8 cellular contexts compared by ENCODE assay signal in the genomic region with DNA sequence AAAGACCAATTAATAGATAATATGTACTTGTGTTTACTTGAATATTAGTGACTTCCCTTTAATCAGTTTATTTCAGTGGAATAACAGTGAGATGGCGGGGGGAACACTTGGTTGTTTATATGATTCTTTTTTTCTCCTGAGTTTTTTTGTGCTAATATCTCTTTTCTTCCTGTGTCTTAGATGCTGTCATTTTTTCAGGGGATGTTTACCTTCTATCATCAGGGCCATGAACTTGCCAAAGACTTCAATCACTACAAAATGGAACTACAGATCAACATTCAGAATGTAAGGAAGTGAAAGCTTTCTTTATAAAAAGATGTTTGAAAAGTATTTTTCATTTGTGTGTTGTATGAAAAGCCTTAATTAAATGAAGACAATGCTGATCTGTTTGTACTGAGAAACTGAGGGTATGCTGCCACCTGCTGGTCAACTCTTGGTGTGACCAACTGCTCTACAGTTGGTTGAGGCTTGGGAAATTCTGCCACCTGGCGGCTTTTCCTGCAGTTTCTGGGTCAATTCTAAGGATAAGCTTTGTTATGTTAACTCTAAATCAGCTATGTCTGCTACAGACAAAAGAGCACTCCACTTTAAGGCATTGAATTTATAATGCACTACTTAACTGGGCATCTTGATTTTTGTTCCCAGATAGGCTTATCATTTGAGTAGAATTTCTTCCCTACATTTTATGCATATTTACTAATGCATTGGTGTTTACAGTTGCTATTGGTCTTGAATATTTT.
A peak's percentile ranks its signal among the peaks of the same experiment; 100 is the strongest.
DNase-seq lines count a peak whose midpoint lies in the region; ATAC-seq and TF ChIP-seq lines count a peak whose summit lies in the region.

No MANE protein-coding gene starts in this region.

- H3K9me3 ChIP-seq in HUES48 (ENCODE audit: control insufficient read depth, insufficient read depth, low read length) (0 out of 2 replicates have a peak, but pooled peaks cover under 1% of the 10 kb centered on the region), NT2/D1 (ENCODE audit: insufficient read depth, low read length) (no peaks in the 10 kb centered on the region)

- no peak for TF ChIP-seq POLR2A in erythroblast (IDR thresholded peaks at IDR 0.05; ENCODE audit: low read length)

- no peak overlapping the region; the same call in 1 of the 2 replicates for H3K9ac ChIP-seq in HUES48 (ENCODE audit: low read depth, low read length)
- no peak overlapping the region for H3K9ac ChIP-seq in NT2/D1 (ENCODE audit: insufficient read length, low read depth)

- peak; percentile 69 for DNase-seq in DMS114 treated with DMSO at 0.1 percent for 48 hours (lab: John Stamatoyannopoulos, UW; ENCODE audit: unreplicated experiment)
- peak; percentile 89 for DNase-seq in NT2/D1 (ENCODE audit: low read depth, low spot score)
- peak; percentile 93 for DNase-seq in activated CD8-positive, alpha-beta memory T cell treated with anti-CD3 and anti-CD28 coated beads, Interleukin-2, amount 50 U/mL, for 4 hours
- DNase-seq in erythroblast (lab: John Stamatoyannopoulos, UW) = peak; percentile 85 to 92
- DNase-seq in myocyte (ENCODE audit: low read depth) = peak; percentile 94
- DNase-seq in stimulated activated CD8-positive, alpha-beta memory T cell treated with anti-CD3 and anti-CD28 coated beads, Interleukin-7, amount 100 ng/mL, for 24 hours (ENCODE audit: low read depth) = peak; percentile 89

- H3K4me3 ChIP-seq in HUES48 (ENCODE audit: low read depth, low read length) = no peak overlapping the region
- no peak overlapping the region for H3K4me3 ChIP-seq in NT2/D1 (ENCODE audit: insufficient read length, low read depth)

- peak; percentile 85 for ATAC-seq in GM21515 (IDR thresholded peaks at IDR 0.05; ENCODE audit: unreplicated experiment)

- H3K4me1 ChIP-seq in HUES48 (ENCODE audit: control insufficient read depth, insufficient read depth, low read length) (peaks cover 39% of the 10 kb centered on the region), NT2/D1 (ENCODE audit: insufficient read depth, insufficient read length) (peaks cover 3% of the 10 kb centered on the region)

- peak overlapping the region; percentile 80 for H3K27ac ChIP-seq in HUES48 (ENCODE audit: low read depth, low read length)

- H3K36me3 ChIP-seq in HUES48 (ENCODE audit: control insufficient read depth, insufficient read depth, low read length) = no peaks in the 10 kb centered on the region
- H3K36me3 ChIP-seq in NT2/D1 (ENCODE audit: insufficient read depth, insufficient read length, low read length) = peaks cover 18% of the 10 kb centered on the region

- H3K27me3 ChIP-seq in HUES48 (ENCODE audit: control insufficient read depth, insufficient read depth, low read length) (no peaks in the 10 kb centered on the region), NT2/D1 (ENCODE audit: insufficient read depth, insufficient read length) (no peaks in the 10 kb centered on the region)
